ENCODE assay signal across 9 cellular contexts in genomic region chr13:71864981-71865857, GRCh38.
DNase-seq lines count a peak whose midpoint lies in the region; ATAC-seq and TF ChIP-seq lines count a peak whose summit lies in the region.
"Had no signal": no experiment of that assay in that cellular context is flagged by ENCODE, and none has a peak within 500 bp of the region (broad histone marks: within the 10 kb centered on the region; RNA-seq: fewer than 3 reads in every experiment).

No MANE protein-coding gene starts in this region.

- H3K27ac Mint-ChIP-seq in stimulated activated naive B cell treated with anti-CD40 and anti-IgM and Interleukin-4, amounts not matched to agents 10 μg/mL and 1 μg/mL and 100 μg/mL, for 72 hours = peak overlapping the region; percentile 10

- in situ Hi-C loops in astrocyte of the spinal cord (cut with HindIII; ENCODE audit: low sequenced_read_pairs) = no loop called here

- peak; percentile 26 for DNase-seq in ELR (ENCODE audit: low read depth)
- DNase-seq in NCI-H1694 (lab: John Stamatoyannopoulos, UW) = peak; percentile 58
- DNase-seq in astrocyte of the spinal cord (ENCODE audit: low read depth, low spot score) = peak; percentile 38
- peak; percentile 58 for DNase-seq in islet precursor cell
- DNase-seq in stimulated activated naive B cell treated with anti-CD40 and anti-IgM and Interleukin-4, amounts not matched to agents 10 μg/mL and 1 μg/mL and 100 μg/mL, for 72 hours = no peak
- DNase-seq in T-helper 9 cell = no peak

- peak overlapping the region; percentile 43 for H3K4me3 ChIP-seq in astrocyte of the spinal cord (ENCODE audit: low read depth, low read length)
- H3K4me3 ChIP-seq: K562 had no signal

- peak overlapping the region; percentile 83 to 89 for H3K4me3 Mint-ChIP-seq in stimulated activated naive B cell treated with anti-CD40 and anti-IgM and Interleukin-4, amounts not matched to agents 10 μg/mL and 1 μg/mL and 100 μg/mL, for 72 hours

- ATAC-seq in stimulated activated naive B cell treated with anti-CD40 and anti-IgM and Interleukin-4, amounts not matched to agents 10 μg/mL and 1 μg/mL and 100 μg/mL, for 72 hours (replicated peaks) = peak; percentile 19 to 33
- ATAC-seq in HG02623 (IDR thresholded peaks at IDR 0.05; ENCODE audit: unreplicated experiment) (no peak), GM21423 (IDR thresholded peaks at IDR 0.05; ENCODE audit: unreplicated experiment) (no peak)
- ATAC-seq: K562 had no signal

- H3K9me3 Mint-ChIP-seq in stimulated activated naive B cell treated with anti-CD40 and anti-IgM and Interleukin-4, amounts not matched to agents 10 μg/mL and 1 μg/mL and 100 μg/mL, for 72 hours = no peaks in the 10 kb centered on the region

- H3K27me3 Mint-ChIP-seq in stimulated activated naive B cell treated with anti-CD40 and anti-IgM and Interleukin-4, amounts not matched to agents 10 μg/mL and 1 μg/mL and 100 μg/mL, for 72 hours = peaks cover 47 to 63% of the 10 kb centered on the region in 2 donors

- H3K4me1 Mint-ChIP-seq in stimulated activated naive B cell treated with anti-CD40 and anti-IgM and Interleukin-4, amounts not matched to agents 10 μg/mL and 1 μg/mL and 100 μg/mL, for 72 hours = peaks cover 19 to 28% of the 10 kb centered on the region in 2 donors

- TF ChIP-seq CTCF in astrocyte of the spinal cord (IDR thresholded peaks at IDR 0.05; ENCODE audit: low read depth, low read length) = no peak

- peaks cover 0 to 2% of the 10 kb centered on the region in 2 donors for H3K36me3 Mint-ChIP-seq in stimulated activated naive B cell treated with anti-CD40 and anti-IgM and Interleukin-4, amounts not matched to agents 10 μg/mL and 1 μg/mL and 100 μg/mL, for 72 hours

Comparison
In these comparisons a context has a peak if more than half of its experiments do, and no peak if none do; other contexts are left out.
1. DNase-seq: peak in ELR (single experiment), NCI-H1694 (single experiment), astrocyte of the spinal cord (single experiment) and islet precursor cell (single experiment); none in stimulated activated naive B cell treated with anti-CD40 and anti-IgM and Interleukin-4, amounts not matched to agents 10 μg/mL and 1 μg/mL and 100 μg/mL, for 72 hours (single experiment) and T-helper 9 cell (single experiment).
2. ATAC-seq: peak in stimulated activated naive B cell treated with anti-CD40 and anti-IgM and Interleukin-4, amounts not matched to agents 10 μg/mL and 1 μg/mL and 100 μg/mL, for 72 hours (2 of 2); none in HG02623 (single experiment) and GM21423 (single experiment).